Comparison of ENCODE assay signal across 21 cellular contexts in genomic region chr6:132960720-132961119, GRCh38.
DNase-seq lines count a peak whose midpoint lies in the region; ATAC-seq, FAIRE-seq and TF ChIP-seq lines count a peak whose summit lies in the region.
"Had no signal": no experiment of that assay in that cellular context is flagged by ENCODE, and none has a peak within 500 bp of the region (broad histone marks: within the 10 kb centered on the region; RNA-seq: fewer than 3 reads in every experiment).

No MANE protein-coding gene starts in this region.

- H3K9me3 Mint-ChIP-seq in stimulated activated effector memory CD8-positive, alpha-beta T cell treated with anti-CD3 and anti-CD28 coated beads, Interleukin-12 subunit alpha, Interleukin-12 subunit beta, amount 100 ng/mL, for 72 hours: no peaks in the 10 kb centered on the region
- H3K9me3 Mint-ChIP-seq: activated T-helper 17 cell treated with anti-CD3 and anti-CD28 coated beads, Interleukin-2, amount 50 U/mL, for 72 hours; IgD-negative memory B cell had no signal

- no peaks in the 10 kb centered on the region for H4K20me1 ChIP-seq in BLaER1 treated with 17β-estradiol and CSF1 and Interleukin-3, amounts not matched to agents 10 nM and 100 nM

- H3K9me3 ChIP-seq in BLaER1 treated with 17β-estradiol and CSF1 and Interleukin-3, amounts not matched to agents 10 nM and 100 nM (replicated peaks in 1 of 11): no peaks in the 10 kb centered on the region

- H3K4me3 ChIP-seq in BLaER1 treated with 17β-estradiol and CSF1 and Interleukin-3, amounts not matched to agents 10 nM and 100 nM: no peak overlapping the region
- H3K4me3 ChIP-seq in astrocyte of the spinal cord (ENCODE audit: low read depth, low read length): no peak overlapping the region
- H3K4me3 ChIP-seq: GM12878 had no signal

- in situ Hi-C loops in astrocyte of the spinal cord (cut with HindIII; ENCODE audit: low sequenced_read_pairs): no loop called here

- no peaks in the 10 kb centered on the region for H3K36me3 ChIP-seq in BLaER1 treated with 17β-estradiol and CSF1 and Interleukin-3, amounts not matched to agents 10 nM and 100 nM

- no peaks in the 10 kb centered on the region for H3K27me3 ChIP-seq in BLaER1 treated with 17β-estradiol and CSF1 and Interleukin-3, amounts not matched to agents 10 nM and 100 nM

- no peak for ATAC-seq in stimulated activated effector memory CD8-positive, alpha-beta T cell treated with anti-CD3 and anti-CD28 coated beads, Interleukin-12 subunit alpha, Interleukin-12 subunit beta, amount 100 ng/mL, for 72 hours
- ATAC-seq: activated T-helper 17 cell treated with anti-CD3 and anti-CD28 coated beads, Interleukin-2, amount 50 U/mL, for 72 hours; GM12878 had no signal

- H3K4me3 Mint-ChIP-seq in stimulated activated effector memory CD8-positive, alpha-beta T cell treated with anti-CD3 and anti-CD28 coated beads, Interleukin-12 subunit alpha, Interleukin-12 subunit beta, amount 100 ng/mL, for 72 hours: no peak overlapping the region
- H3K4me3 Mint-ChIP-seq: activated CD8-positive, alpha-beta memory T cell treated with anti-CD3 and anti-CD28 coated beads, Interleukin-2, amount 10 ng/mL, durations not matched to agents 7 days and 5 days; activated T-helper 17 cell treated with anti-CD3 and anti-CD28 coated beads, Interleukin-2, amount 50 U/mL, for 72 hours; IgD-negative memory B cell had no signal

- TF ChIP-seq CTCF in astrocyte of the spinal cord (IDR thresholded peaks at IDR 0.05; ENCODE audit: low read depth, low read length): no peak

- H3K4me1 Mint-ChIP-seq in stimulated activated effector memory CD8-positive, alpha-beta T cell treated with anti-CD3 and anti-CD28 coated beads, Interleukin-12 subunit alpha, Interleukin-12 subunit beta, amount 100 ng/mL, for 72 hours: no peaks in the 10 kb centered on the region
- H3K4me1 Mint-ChIP-seq: activated T-helper 17 cell treated with anti-CD3 and anti-CD28 coated beads, Interleukin-2, amount 50 U/mL, for 72 hours had no signal

- H3K4me2 ChIP-seq in BLaER1 treated with 17β-estradiol and CSF1 and Interleukin-3, amounts not matched to agents 10 nM and 100 nM: peak overlapping the region in 8 of 11 experiments; percentile 4 to 55 (median 34); a peak in 10 of 22 replicates

- H3K4me1 ChIP-seq in BLaER1 treated with 17β-estradiol and CSF1 and Interleukin-3, amounts not matched to agents 10 nM and 100 nM: peaks cover 5 to 22% (median 12%) of the 10 kb centered on the region in 10 experiments; a peak in 17 of 20 replicates

- no peak overlapping the region for H3K27ac Mint-ChIP-seq in stimulated activated effector memory CD8-positive, alpha-beta T cell treated with anti-CD3 and anti-CD28 coated beads, Interleukin-12 subunit alpha, Interleukin-12 subunit beta, amount 100 ng/mL, for 72 hours
- H3K27ac Mint-ChIP-seq: activated T-helper 17 cell treated with anti-CD3 and anti-CD28 coated beads, Interleukin-2, amount 50 U/mL, for 72 hours; IgD-negative memory B cell had no signal

- no peak for FAIRE-seq in HTR-8/SVneo (lab: Jason Lieb, UNC)
- FAIRE-seq: endometrium, TTC549 had no signal

- H3K27ac ChIP-seq in BLaER1 treated with 17β-estradiol and CSF1 and Interleukin-3, amounts not matched to agents 10 nM and 100 nM: no peak overlapping the region

- peak; percentile 72 for DNase-seq in NCI-H2196 (lab: John Stamatoyannopoulos, UW; ENCODE audit: unreplicated experiment)
- peak; percentile 40 for DNase-seq in astrocyte of the spinal cord (ENCODE audit: low read depth, low spot score)
- DNase-seq in myocyte (ENCODE audit: low read depth): peak; percentile 72
- no peak for DNase-seq in hippocampal formation (lab: John Stamatoyannopoulos, UW)
- DNase-seq in stimulated activated effector memory CD8-positive, alpha-beta T cell treated with anti-CD3 and anti-CD28 coated beads, Interleukin-12 subunit alpha, Interleukin-12 subunit beta, amount 100 ng/mL, for 72 hours (ENCODE audit: low spot score in 2 of 2): no peak
- no peak for DNase-seq in HTR-8/SVneo (ENCODE audit: insufficient read length, low spot score)
- no peak for DNase-seq in NCI-H146 treated with DMSO at 0.1 percent for 48 hours (lab: John Stamatoyannopoulos, UW; ENCODE audit: unreplicated experiment)
- DNase-seq: activated CD4-positive, alpha-beta T cell treated with anti-CD3 and anti-CD28 coated beads for 48 hours; activated CD8-positive, alpha-beta memory T cell treated with anti-CD3 and anti-CD28 coated beads, Interleukin-2, amount 10 ng/mL, durations not matched to agents 7 days and 5 days; head of caudate nucleus; left ventricle myocardium superior; NCI-H2029 treated with DMSO at 0.1 percent for 48 hours; NK-92 treated with Interleukin-12 subunit alpha and Interleukin-12 subunit beta, amount 100 ng/mL, for 24 hours; retina; stimulated activated CD4-positive, alpha-beta T cell treated with anti-CD3 and anti-CD28 coated beads, Interleukin-12 subunit alpha, Interleukin-12 subunit beta, amount 100 ng/mL, for 4 hours had no signal

- no peak overlapping the region for H3K9ac ChIP-seq in BLaER1 treated with 17β-estradiol and CSF1 and Interleukin-3, amounts not matched to agents 10 nM and 100 nM

- H3K36me3 Mint-ChIP-seq in stimulated activated effector memory CD8-positive, alpha-beta T cell treated with anti-CD3 and anti-CD28 coated beads, Interleukin-12 subunit alpha, Interleukin-12 subunit beta, amount 100 ng/mL, for 72 hours: no peaks in the 10 kb centered on the region
- H3K36me3 Mint-ChIP-seq: IgD-negative memory B cell had no signal

Comparison
In these comparisons a context has a peak if more than half of its experiments do, and no peak if none do; other contexts are left out.
1. DNase-seq: peak in NCI-H2196 (single experiment), astrocyte of the spinal cord (single experiment) and myocyte (single experiment); none in hippocampal formation (0 of 2), stimulated activated effector memory CD8-positive, alpha-beta T cell treated with anti-CD3 and anti-CD28 coated beads, Interleukin-12 subunit alpha, Interleukin-12 subunit beta, amount 100 ng/mL, for 72 hours (0 of 2), HTR-8/SVneo (single experiment) and NCI-H146 treated with DMSO at 0.1 percent for 48 hours (single experiment).